22 cellular contexts compared by ENCODE assay signal in the genomic region with DNA sequence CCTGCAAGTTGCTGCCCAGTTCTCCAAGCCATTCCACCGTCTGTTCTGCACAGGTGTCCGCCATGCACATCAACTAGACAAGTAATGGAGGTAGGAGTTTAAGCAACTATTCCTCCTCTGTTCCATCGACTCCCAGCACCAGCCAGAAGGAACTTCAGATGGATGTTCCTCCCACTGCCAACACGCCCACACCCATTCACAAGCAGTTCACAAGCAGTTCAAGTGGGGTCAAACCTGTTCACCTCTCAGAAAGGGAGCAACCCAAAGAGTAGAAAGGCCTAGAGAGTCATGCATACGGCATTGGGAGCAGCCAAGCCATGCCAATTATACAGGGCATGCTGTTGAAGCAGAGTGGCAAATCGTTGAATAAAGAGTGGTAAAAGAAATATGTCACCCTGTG. TPM values are rescaled to one million over a fixed set of nuclear protein-coding genes. Genes with fewer than 3 reads are reported as not detected.
DNase-seq lines count a peak whose midpoint lies in the region; ATAC-seq, FAIRE-seq and TF ChIP-seq lines count a peak whose summit lies in the region.
"Had no signal": no experiment of that assay in that cellular context is flagged by ENCODE, and none has a peak within 500 bp of the region (broad histone marks: within the 10 kb centered on the region; RNA-seq: fewer than 3 reads in every experiment).

No MANE protein-coding gene starts in this region.

- H3K4me1 Mint-ChIP-seq in neural crest cell: peaks cover 5% of the 10 kb centered on the region
- H3K4me1 Mint-ChIP-seq in type B pancreatic cell (ENCODE audit: unreplicated experiment): no peaks in the 10 kb centered on the region
- H3K4me1 Mint-ChIP-seq: B cell; CD8-positive, alpha-beta memory T cell had no signal

- peak; percentile 13 for DNase-seq in DMS 273 (lab: John Stamatoyannopoulos, UW; ENCODE audit: unreplicated experiment)
- DNase-seq in DMS 273 treated with DMSO at 0.1 percent for 48 hours (lab: John Stamatoyannopoulos, UW): no peak
- no peak for DNase-seq in HTR-8/SVneo (ENCODE audit: insufficient read length, low spot score)
- DNase-seq in neural crest cell (ENCODE audit: low read depth, low spot score): no peak
- DNase-seq in type B pancreatic cell (ENCODE audit: extremely low spot score, unreplicated experiment): no peak
- DNase-seq in DMS53 treated with DMSO at 0.1 percent for 48 hours (lab: John Stamatoyannopoulos, UW; ENCODE audit: unreplicated experiment): no peak
- DNase-seq in GM19239 (ENCODE audit: insufficient read length, low spot score): no peak
- DNase-seq: AML-193; CD4-positive, alpha-beta memory T cell; CD4-positive, CD25-positive, alpha-beta regulatory T cell; CD8-positive, alpha-beta memory T cell; COR-L47; DMS153; DMS53; GF-D8 had no signal

- FAIRE-seq in HTR-8/SVneo (lab: Jason Lieb, UNC) (peak; percentile 55), GM19239 (lab: Jason Lieb, UNC) (no peak)
- FAIRE-seq: A549, G401.6, GM12891 had no signal

- H3K4me3 Mint-ChIP-seq in neural crest cell (peak overlapping the region; percentile 23), type B pancreatic cell (peak overlapping the region; percentile 41)
- H3K4me3 Mint-ChIP-seq: B cell; CD4-positive, CD25-positive, alpha-beta regulatory T cell; CD8-positive, alpha-beta memory T cell had no signal

- H3K27ac Mint-ChIP-seq in neural crest cell (ENCODE audit: unreplicated experiment) (no peak overlapping the region), type B pancreatic cell (no peak overlapping the region)
- H3K27ac Mint-ChIP-seq: B cell; CD4-positive, alpha-beta memory T cell; CD4-positive, CD25-positive, alpha-beta regulatory T cell; CD8-positive, alpha-beta memory T cell had no signal

- H3K27me3 Mint-ChIP-seq in neural crest cell (ENCODE audit: low read depth) (peaks cover 30% of the 10 kb centered on the region), type B pancreatic cell (peaks cover 30% of the 10 kb centered on the region)

- ATAC-seq in GM18873 (IDR thresholded peaks at IDR 0.05; ENCODE audit: low FRiP score, unreplicated experiment): no peak

- TF ChIP-seq CTCF in neural crest cell (conservative IDR thresholded peaks at IDR 0.05): no peak
- no peak for TF ChIP-seq CTCF in type B pancreatic cell (conservative IDR thresholded peaks at IDR 0.05)

- H3K9me3 Mint-ChIP-seq in neural crest cell (peaks cover 6% of the 10 kb centered on the region), type B pancreatic cell (no peaks in the 10 kb centered on the region)

- H3K36me3 Mint-ChIP-seq in neural crest cell (ENCODE audit: low read depth): no peaks in the 10 kb centered on the region
- no peaks in the 10 kb centered on the region for H3K36me3 Mint-ChIP-seq in type B pancreatic cell
- H3K36me3 Mint-ChIP-seq: CD14-positive monocyte; CD4-positive, CD25-positive, alpha-beta regulatory T cell had no signal

RNA-seq across cellular contexts. Expression of a gene that starts 4.3 kb away (rescaled TPM):
- total RNA-seq in neural crest cell (not detected in 2 replicates), type B pancreatic cell (ENCODE audit: low replicate concordance) (0.52 TPM in 1 of 2 replicates, not detected in the other)
- total RNA-seq: A172; B cell; CD4-positive, alpha-beta memory T cell; CD4-positive, CD25-positive, alpha-beta regulatory T cell; CD8-positive, alpha-beta memory T cell had no signal

RNA-seq across cellular contexts. Expression of a gene that starts 11.6 kb away (rescaled TPM):
- total RNA-seq in neural crest cell: not detected in 2 replicates
- 0.31 TPM in 1 of 2 replicates, not detected in the other for total RNA-seq in type B pancreatic cell (ENCODE audit: low replicate concordance)
- total RNA-seq: A172; B cell; CD4-positive, alpha-beta memory T cell; CD4-positive, CD25-positive, alpha-beta regulatory T cell; CD8-positive, alpha-beta memory T cell had no signal
